20 cellular contexts compared by ENCODE assay signal in genomic region chr2:173323371-173323770, GRCh38. TPM values are rescaled to one million over a fixed set of nuclear protein-coding genes. Genes with fewer than 3 reads are reported as not detected.
A peak's percentile ranks its signal among the peaks of the same experiment; 100 is the strongest.
DNase-seq lines count a peak whose midpoint lies in the region; ATAC-seq and TF ChIP-seq lines count a peak whose summit lies in the region.
"Had no signal": no experiment of that assay in that cellular context is flagged by ENCODE, and none has a peak within 500 bp of the region (broad histone marks: within the 10 kb centered on the region; RNA-seq: fewer than 3 reads in every experiment).

No MANE protein-coding gene starts in this region.

- no peak overlapping the region for H3K27ac ChIP-seq in A673 (ENCODE audit: low read depth, low read length, poor library complexity, severe bottlenecking)
- H3K27ac ChIP-seq: BLaER1, HL-60 had no signal

- H3K27me3 Mint-ChIP-seq in central memory CD8-positive, alpha-beta T cell = peaks cover 12% of the 10 kb centered on the region

- peaks cover 10% of the 10 kb centered on the region for H3K9me3 Mint-ChIP-seq in central memory CD8-positive, alpha-beta T cell

- no peaks in the 10 kb centered on the region for H3K27me3 ChIP-seq in A673 (replicated peaks; ENCODE audit: insufficient read depth, low read depth, low read length, poor library complexity)
- H3K27me3 ChIP-seq: BLaER1 had no signal

- no peak overlapping the region for H3K4me3 Mint-ChIP-seq in central memory CD8-positive, alpha-beta T cell
- H3K4me3 Mint-ChIP-seq: CD8-positive, alpha-beta T cell; HFFc6 had no signal

- H3K36me3 Mint-ChIP-seq in central memory CD8-positive, alpha-beta T cell (ENCODE audit: insufficient read depth) = no peaks in the 10 kb centered on the region
- H3K36me3 Mint-ChIP-seq: CD8-positive, alpha-beta T cell had no signal

- H3K4me1 Mint-ChIP-seq in central memory CD8-positive, alpha-beta T cell = no peaks in the 10 kb centered on the region

- DNase-seq in EL (peak; percentile 35), M059J (ENCODE audit: low read depth) (peak; percentile 31), A673 (ENCODE audit: low spot score) (no peak), AG20443 (ENCODE audit: low spot score) (no peak)
- no peak for DNase-seq in central memory CD8-positive, alpha-beta T cell (ENCODE audit: low spot score in 2 of 2)
- DNase-seq: CD8-positive, alpha-beta T cell; DMS 273 treated with DMSO at 0.1 percent for 48 hours; DMS53; DND-41; GOT3; H7; HFFc6; IMR-90 had no signal

- CTCF ChIA-PET in A673 (lab: Charles Lee) = no interaction called here

- intact Hi-C loops in A673 (cut with micrococcal nuclease; ENCODE audit: unreplicated experiment) = no loop called here

- POLR2A ChIA-PET in A673 (lab: Charles Lee; ENCODE audit: low non-redundant PET) = no interaction called here

- TF ChIP-seq CTCF in A673 (conservative IDR thresholded peaks at IDR 0.05; ENCODE audit: low read depth, low read length) = no peak

- no peak for ATAC-seq in central memory CD8-positive, alpha-beta T cell (replicated peaks; ENCODE audit: extremely low read depth, poor library complexity, severe bottlenecking)
- ATAC-seq in HG03342 (IDR thresholded peaks at IDR 0.05; ENCODE audit: unreplicated experiment) (no peak), HG03196 (IDR thresholded peaks at IDR 0.05; ENCODE audit: unreplicated experiment) (no peak)
- ATAC-seq: CD8-positive, alpha-beta T cell; GM12878; HCT116; K562 had no signal

- peak overlapping the region; percentile 10 for H3K27ac Mint-ChIP-seq in central memory CD8-positive, alpha-beta T cell (ENCODE audit: low read depth)
- H3K27ac Mint-ChIP-seq: CD8-positive, alpha-beta T cell; HFFc6 had no signal

- H3K9me3 ChIP-seq in A673 (ENCODE audit: low read depth, low read length, poor library complexity, severe bottlenecking) = no peaks in the 10 kb centered on the region

- H3K4me1 ChIP-seq in A673 (ENCODE audit: insufficient read depth, low read length, poor library complexity, severe bottlenecking) = no peaks in the 10 kb centered on the region
- H3K4me1 ChIP-seq: BLaER1 had no signal

- no peaks in the 10 kb centered on the region for H3K36me3 ChIP-seq in A673 (ENCODE audit: insufficient read depth, low read length, poor library complexity, severe bottlenecking)
- H3K36me3 ChIP-seq: BLaER1 had no signal

- no TSS peak for BruUV-seq in A673 (replicated peaks; lab: Mats Ljungman, UMichigan)

- no peak overlapping the region for H3K4me3 ChIP-seq in A673 (ENCODE audit: low read depth, low read length, poor library complexity, severe bottlenecking)
- H3K4me3 ChIP-seq: BLaER1, GM12878, K562 had no signal

RNA-seq across cellular contexts. Expression of gene CDCA7, which starts 31.3 kb away (rescaled TPM):
- total RNA-seq in M059J (2014; rRNA removed; shearing (Covaris generic)) = 13.1 and 16.6 TPM in 2 replicates
- total RNA-seq in A673 (2021) = 64.9 and 72.5 TPM in 2 replicates

Comparison
In these comparisons a context has a peak if more than half of its experiments do, and no peak if none do; other contexts are left out.
1. DNase-seq: peak in EL (single experiment) and M059J (single experiment); none in central memory CD8-positive, alpha-beta T cell (0 of 2), A673 (single experiment) and AG20443 (single experiment).